9 cellular contexts compared by ENCODE assay signal in the genomic region with DNA sequence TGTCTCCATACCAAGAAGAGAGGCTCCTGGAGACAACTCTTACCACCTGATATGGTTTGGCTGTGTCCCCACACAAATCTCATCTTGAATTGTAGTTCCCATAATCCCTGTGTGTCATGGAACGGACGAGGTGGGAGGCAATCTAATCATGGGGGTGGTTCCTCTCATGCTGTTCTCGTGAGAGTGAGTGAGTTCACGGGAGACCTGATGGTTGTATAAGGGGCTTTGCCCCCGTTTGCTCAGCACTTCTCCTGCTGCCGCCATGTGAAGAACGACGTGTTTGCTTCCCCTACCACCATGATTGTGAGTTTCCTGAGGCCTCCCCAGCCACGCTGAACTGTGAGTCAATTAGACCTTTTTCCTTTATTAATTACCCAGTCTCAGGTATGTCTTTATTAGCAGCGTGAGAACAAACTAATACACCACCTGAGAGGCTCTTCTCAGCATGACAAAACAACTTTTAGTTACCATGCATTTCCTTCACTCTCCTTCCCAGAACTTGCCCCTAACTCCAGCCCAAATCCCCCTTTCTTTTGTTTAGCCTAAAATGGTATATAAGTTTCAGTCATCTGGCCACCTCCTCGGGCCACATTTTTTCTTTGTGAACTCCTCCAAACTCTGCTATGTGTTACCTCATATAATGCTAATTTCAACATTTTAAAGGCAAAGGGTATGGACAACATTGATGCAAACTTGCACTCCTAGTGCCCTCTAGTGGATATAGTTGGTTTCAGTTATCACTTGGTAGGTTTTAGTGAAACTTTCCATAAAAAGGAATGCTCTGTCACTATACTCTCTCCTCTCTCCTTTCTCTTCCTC. TPM values are rescaled to one million over a fixed set of nuclear protein-coding genes. Genes with fewer than 3 reads are reported as not detected.
DNase-seq lines count a peak whose midpoint lies in the region; ATAC-seq and TF ChIP-seq lines count a peak whose summit lies in the region.
"Had no signal": no experiment of that assay in that cellular context is flagged by ENCODE, and none has a peak within 500 bp of the region (broad histone marks: within the 10 kb centered on the region; RNA-seq: fewer than 3 reads in every experiment).

No MANE protein-coding gene starts in this region.

- H3K27ac ChIP-seq in fibroblast of lung (ENCODE audit: insufficient read depth, low read length) = no peak overlapping the region

- DNase-seq in NCI-H2107 treated with DMSO at 0.1 percent for 48 hours (lab: John Stamatoyannopoulos, UW; ENCODE audit: unreplicated experiment) (peak; percentile 2), NCI-H2107 (lab: John Stamatoyannopoulos, UW) (no peak), M059J (ENCODE audit: low read depth) (peak; percentile 44), SK-MEL-5 (ENCODE audit: low read depth, low spot score) (peak; percentile 72), fibroblast of lung (ENCODE audit: low read depth in 2 of 2) (peak; percentile 27 to 65), omental fat pad (ENCODE audit: low spot score) (no peak)
- no peak for DNase-seq in activated CD4-positive, CD25-positive, alpha-beta regulatory T cell treated with anti-CD3 and anti-CD28 coated beads, Interleukin-2, amount 50 U/mL, for 72 hours

- H3K9ac ChIP-seq in fibroblast of lung (ENCODE audit: insufficient read depth, low read length) = no peak overlapping the region

- H4K20me1 ChIP-seq in fibroblast of lung (ENCODE audit: control insufficient read depth, extremely low read depth, insufficient read depth, low read length) = no peaks in the 10 kb centered on the region

- no peaks in the 10 kb centered on the region for H3K27me3 ChIP-seq in fibroblast of lung (ENCODE audit: control insufficient read depth, insufficient read depth, low read length)

- no peak overlapping the region for H3K4me3 ChIP-seq in fibroblast of lung (replicated peaks in 1 of 4; ENCODE audit: control extremely low read depth in 1 of 4, insufficient read depth in 1 of 4, low read depth in 3 of 4, low read length in 4 of 4)

- H3K79me2 ChIP-seq in fibroblast of lung (ENCODE audit: control insufficient read depth, insufficient read depth, low read length) = no peaks in the 10 kb centered on the region

- no peak overlapping the region for H2AFZ ChIP-seq in fibroblast of lung (ENCODE audit: low read length)

- no peaks in the 10 kb centered on the region for H3K9me3 ChIP-seq in fibroblast of lung (ENCODE audit: control insufficient read depth, insufficient read depth, low read depth, low read length)

- no peak overlapping the region for H3K4me2 ChIP-seq in fibroblast of lung (ENCODE audit: extremely low read depth, insufficient read depth, low read length)

- peak; percentile 78 to 79 for TF ChIP-seq CTCF in fibroblast of lung (conservative IDR thresholded peaks at IDR 0.05 in 1 of 2, IDR thresholded peaks at IDR 0.05 in 1 of 2; ENCODE audit: low read depth in 1 of 2, low read length in 2 of 2)
- TF ChIP-seq CTCF in omental fat pad (IDR thresholded peaks at IDR 0.05) = no peak

- no peaks in the 10 kb centered on the region for H3K4me1 ChIP-seq in fibroblast of lung (ENCODE audit: control insufficient read depth, extremely low read depth, insufficient read depth, low read length)

- ATAC-seq in GM21786 (IDR thresholded peaks at IDR 0.05; ENCODE audit: unreplicated experiment) (peak; percentile 74), omental fat pad (ENCODE audit: low FRiP score) (peak; percentile 71)

- in situ Hi-C loops in SK-MEL-5 (cut with HindIII; ENCODE audit: low pct_unique_long_range_greater_than_20kb, low sequenced_read_pairs) = no loop called here

- no peaks in the 10 kb centered on the region for H3K36me3 ChIP-seq in fibroblast of lung (ENCODE audit: control insufficient read depth, insufficient read depth, low read length)

RNA-seq across cellular contexts. Expression of a gene that starts 58.6 kb away (rescaled TPM):
- not detected in 2 replicates for total RNA-seq in M059J (2014; rRNA removed; shearing (Covaris generic))
- total RNA-seq in SK-MEL-5 (2014; rRNA removed; shearing (Covaris generic)) = not detected in 2 replicates
- not detected in 2 replicates for polyA plus RNA-seq in SK-MEL-5 (2015; cell fraction: cytosol; rRNA removed)
- polyA plus RNA-seq in SK-MEL-5 (2015; cell fraction: nucleus; rRNA removed) = not detected in 2 replicates
- total RNA-seq in fibroblast of lung (under 0.01 TPM in 1 of 2 replicates, not detected in the other), omental fat pad (not detected)
- 0.06 TPM in 1 of 2 replicates, not detected in the other for polyA plus RNA-seq in fibroblast of lung
- not detected in 2 replicates for polyA plus RNA-seq in fibroblast of lung (2012)
- polyA minus RNA-seq in fibroblast of lung (ENCODE audit: low replicate concordance) = not detected in 2 replicates
- polyA plus RNA-seq: urinary bladder had no signal

Comparison
In these comparisons a context has a peak if more than half of its experiments do, and no peak if none do; other contexts are left out.
1. DNase-seq: peak in NCI-H2107 treated with DMSO at 0.1 percent for 48 hours (single experiment), M059J (single experiment), SK-MEL-5 (single experiment) and fibroblast of lung (2 of 2); none in NCI-H2107 (single experiment), omental fat pad (single experiment) and activated CD4-positive, CD25-positive, alpha-beta regulatory T cell treated with anti-CD3 and anti-CD28 coated beads, Interleukin-2, amount 50 U/mL, for 72 hours (single experiment).
2. CTCF ChIP-seq: peak in fibroblast of lung (2 of 2); none in omental fat pad (0 of 3).